In the genomic region with DNA sequence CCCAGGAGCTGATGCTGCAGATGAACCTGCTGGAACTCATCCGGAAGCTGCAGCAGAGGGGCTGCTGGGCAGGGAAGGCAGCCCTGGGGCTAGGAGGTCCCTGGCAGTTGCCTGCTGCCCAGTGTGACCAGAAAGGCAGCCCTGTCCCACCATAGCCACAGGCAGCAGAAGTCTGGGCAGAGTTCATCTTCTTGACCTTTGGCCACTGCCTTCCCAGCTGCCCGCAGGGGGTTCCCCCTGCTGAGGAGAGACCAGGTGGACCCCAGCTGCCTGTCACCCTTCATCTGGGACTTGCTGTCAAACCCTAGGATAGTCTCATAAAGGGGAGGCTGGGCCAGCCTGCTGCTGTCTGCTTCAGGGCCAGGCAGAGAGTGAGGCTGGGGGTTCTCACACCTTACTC, we compare ENCODE assay signal across 3 cellular contexts. TPM values are rescaled to one million over a fixed set of nuclear protein-coding genes. Genes with fewer than 3 reads are reported as not detected.
"Had no signal": no experiment of that assay in that cellular context is flagged by ENCODE, and none has a peak within 500 bp of the region (broad histone marks: within the 10 kb centered on the region; RNA-seq: fewer than 3 reads in every experiment).

No MANE protein-coding gene starts in this region.

RNA-seq across cellular contexts. Expression of gene PRODH, which starts 24.6 kb away (rescaled TPM):
- total RNA-seq: OCI-LY7, RPMI7951, SJSA1 had no signal
